Comparison of ENCODE assay signal across 8 cellular contexts in the genomic region with DNA sequence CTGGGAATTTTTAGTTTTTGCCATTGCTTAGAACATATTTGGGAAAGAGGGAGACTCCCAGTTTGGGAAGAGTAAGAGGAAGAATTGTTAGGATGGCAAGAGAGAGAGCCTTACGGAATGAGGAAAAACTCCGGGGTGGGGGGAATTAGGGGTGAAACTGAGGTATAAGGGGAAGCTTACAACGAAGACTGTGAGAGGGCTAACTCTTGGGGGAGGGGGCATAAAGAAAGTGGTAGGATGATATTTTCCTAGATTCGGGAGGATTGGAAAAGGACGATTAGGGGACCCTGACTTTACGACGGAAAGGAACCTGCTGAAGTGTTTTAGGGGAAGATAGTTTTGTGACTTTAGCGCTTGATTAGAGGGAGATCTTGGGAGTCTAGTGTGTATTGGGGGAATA. TPM values are rescaled to one million over a fixed set of nuclear protein-coding genes. Genes with fewer than 3 reads are reported as not detected.
DNase-seq lines count a peak whose midpoint lies in the region; ATAC-seq, FAIRE-seq and TF ChIP-seq lines count a peak whose summit lies in the region.

No MANE protein-coding gene starts in this region.

- peak overlapping the region; percentile 98 for H3K27ac Mint-ChIP-seq in activated naive CD4-positive, alpha-beta T cell treated with anti-CD3 and anti-CD28 coated beads, Interleukin-2, amount 50 U/mL, for 24 hours
- H3K27ac Mint-ChIP-seq in astrocyte (ENCODE audit: unreplicated experiment) (peak overlapping the region; percentile 81), type B pancreatic cell (peak overlapping the region; percentile 92)

- intact Hi-C loops in lower leg skin (cut with DNase I; ENCODE audit: low total_unique reads), result no loop called here

- H3K9me3 ChIP-seq in astrocyte (ENCODE audit: insufficient read depth, low read depth, low read length), result no peaks in the 10 kb centered on the region

- WGBS in lower leg skin, 2 donors, result 1 to 37% methylated on average over 8 of the region's 8 CpGs

- DNase-seq in activated naive CD4-positive, alpha-beta T cell (lab: John Stamatoyannopoulos, UW), result no peak
- DNase-seq in astrocyte (ENCODE audit: low read depth) (no peak), lower leg skin (ENCODE audit: low spot score in 2 of 2) (no peak), type B pancreatic cell (ENCODE audit: extremely low spot score, unreplicated experiment) (no peak), NCI-H345 treated with DMSO at 0.1 percent for 48 hours (lab: John Stamatoyannopoulos, UW; ENCODE audit: unreplicated experiment) (no peak)

- no peak overlapping the region for H2AFZ ChIP-seq in astrocyte (ENCODE audit: low read depth, low read length)

- FAIRE-seq in astrocyte (lab: Jason Lieb, UNC), result no peak

- peaks cover 18% of the 10 kb centered on the region for H3K4me1 Mint-ChIP-seq in activated naive CD4-positive, alpha-beta T cell treated with anti-CD3 and anti-CD28 coated beads, Interleukin-2, amount 50 U/mL, for 24 hours
- H3K4me1 Mint-ChIP-seq in astrocyte (ENCODE audit: low read depth, unreplicated experiment) (no peaks in the 10 kb centered on the region), type B pancreatic cell (ENCODE audit: unreplicated experiment) (no peaks in the 10 kb centered on the region)

- H3K4me1 ChIP-seq in astrocyte (ENCODE audit: insufficient read depth, low read length), result peaks cover 4% of the 10 kb centered on the region

- no peaks in the 10 kb centered on the region for H3K9me3 Mint-ChIP-seq in activated naive CD4-positive, alpha-beta T cell treated with anti-CD3 and anti-CD28 coated beads, Interleukin-2, amount 50 U/mL, for 24 hours
- H3K9me3 Mint-ChIP-seq in astrocyte (ENCODE audit: unreplicated experiment) (no peaks in the 10 kb centered on the region), type B pancreatic cell (no peaks in the 10 kb centered on the region)

- H3K79me2 ChIP-seq in astrocyte (ENCODE audit: insufficient read depth, low read length), result peaks cover 43% of the 10 kb centered on the region

- H3K4me3 ChIP-seq in astrocyte (ENCODE audit: insufficient read depth, low read depth, low read length) (peak overlapping the region; percentile 84), lower leg skin (ENCODE audit: low read depth, poor library complexity, severe bottlenecking) (peak overlapping the region; percentile 85)

- no peak for ATAC-seq in GM18867 (IDR thresholded peaks at IDR 0.05; ENCODE audit: unreplicated experiment)
- no peak for ATAC-seq in HG02571 (IDR thresholded peaks at IDR 0.05; ENCODE audit: unreplicated experiment)

- no peaks in the 10 kb centered on the region for H3K27me3 ChIP-seq in astrocyte (ENCODE audit: insufficient read depth, low read length)

- TF ChIP-seq CTCF in astrocyte (IDR thresholded peaks at IDR 0.05; ENCODE audit: insufficient read depth, low read depth, low read length) (no peak), lower leg skin (IDR thresholded peaks at IDR 0.05) (no peak), type B pancreatic cell (conservative IDR thresholded peaks at IDR 0.05) (no peak)

- peak overlapping the region; percentile 88 for H3K4me2 ChIP-seq in astrocyte (ENCODE audit: low read length)

- H3K36me3 Mint-ChIP-seq in activated naive CD4-positive, alpha-beta T cell treated with anti-CD3 and anti-CD28 coated beads, Interleukin-2, amount 50 U/mL, for 24 hours, result peaks cover 10% of the 10 kb centered on the region
- no peaks in the 10 kb centered on the region for H3K36me3 Mint-ChIP-seq in astrocyte (ENCODE audit: low read depth, unreplicated experiment)
- peaks cover 3% of the 10 kb centered on the region for H3K36me3 Mint-ChIP-seq in type B pancreatic cell

- no peaks in the 10 kb centered on the region for H4K20me1 ChIP-seq in astrocyte (ENCODE audit: insufficient read depth, low read length)

- peak overlapping the region; percentile 95 for H3K9ac ChIP-seq in astrocyte (ENCODE audit: low read length)

- H3K4me3 Mint-ChIP-seq in activated naive CD4-positive, alpha-beta T cell treated with anti-CD3 and anti-CD28 coated beads, Interleukin-2, amount 50 U/mL, for 24 hours, result peak overlapping the region; percentile 99
- H3K4me3 Mint-ChIP-seq in astrocyte (ENCODE audit: unreplicated experiment) (peak overlapping the region; percentile 97), type B pancreatic cell (peak overlapping the region; percentile 88)

- no peak for TF ChIP-seq POLR2A in lower leg skin (IDR thresholded peaks at IDR 0.05)

- peak overlapping the region; percentile 89 for H3K27ac ChIP-seq in astrocyte (ENCODE audit: low read depth, low read length)

- no peaks in the 10 kb centered on the region for H3K36me3 ChIP-seq in astrocyte (ENCODE audit: insufficient read depth, low read length)

- no peaks in the 10 kb centered on the region for H3K27me3 Mint-ChIP-seq in activated naive CD4-positive, alpha-beta T cell treated with anti-CD3 and anti-CD28 coated beads, Interleukin-2, amount 50 U/mL, for 24 hours
- H3K27me3 Mint-ChIP-seq in astrocyte (ENCODE audit: low read depth, unreplicated experiment), result no peaks in the 10 kb centered on the region
- no peaks in the 10 kb centered on the region for H3K27me3 Mint-ChIP-seq in type B pancreatic cell

RNA-seq across cellular contexts. Expression of gene PHF6, which starts 0.6 kb away (rescaled TPM):
- total RNA-seq in astrocyte (34.9 and 39.3 TPM in 2 replicates), lower leg skin (10 to 100 TPM in 3 of 4 donors, 1 to 10 TPM in 1; 7.5 to 11.8 (median 10.3) TPM), type B pancreatic cell (ENCODE audit: low replicate concordance) (30.7 and 72.7 TPM in 2 replicates)
